ENCODE assay signal across 26 cellular contexts in the genomic region with DNA sequence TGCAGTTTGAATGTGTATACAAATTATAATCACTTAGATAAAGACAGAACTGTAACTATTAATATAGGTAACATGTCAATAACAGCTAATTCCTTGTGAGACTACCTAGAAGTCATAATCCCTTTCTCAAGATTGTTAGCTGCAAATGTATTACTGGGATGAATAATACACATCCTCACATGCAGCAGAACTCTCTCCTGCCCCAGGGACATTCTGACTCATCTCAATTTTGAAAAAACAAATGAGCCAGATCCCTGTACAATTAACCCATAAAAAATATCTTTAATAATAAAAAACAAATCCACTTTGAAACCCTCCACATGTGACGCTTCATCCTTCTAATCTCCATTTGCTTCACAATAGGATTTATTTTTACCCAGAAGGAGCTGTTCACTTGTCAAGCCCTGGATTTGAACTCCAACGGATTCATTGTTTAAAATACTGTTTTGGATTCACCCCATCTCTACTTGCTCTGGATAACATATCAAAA.
"Had no signal": no experiment of that assay in that cellular context is flagged by ENCODE, and none has a peak within 500 bp of the region (broad histone marks: within the 10 kb centered on the region; RNA-seq: fewer than 3 reads in every experiment).

No MANE protein-coding gene starts in this region.

- H3K4me1 ChIP-seq: prostate gland, tibial artery, upper lobe of right lung had no signal

- H3K27me3 Mint-ChIP-seq: activated CD4-positive, alpha-beta memory T cell treated with anti-CD3 and anti-CD28 coated beads, Interleukin-2, amount 10 ng/mL, durations not matched to agents 7 days and 5 days; activated CD4-positive, alpha-beta T cell treated with anti-CD3 and anti-CD28 coated beads, Interleukin-2, amount 10 ng/mL, durations not matched to agents 7 days and 5 days; activated naive CD4-positive, alpha-beta T cell treated with anti-CD3 and anti-CD28 coated beads, Interleukin-2, amount 10 ng/mL, durations not matched to agents 7 days and 5 days; activated T-cell treated with anti-CD3 and anti-CD28 coated beads, Interleukin-2, amount 50 U/mL, for 24 hours; naive B cell; stimulated activated naive CD8-positive, alpha-beta T cell treated with anti-CD3 and anti-CD28 coated beads, Interleukin-15, Interleukin-2, amounts not matched to agents 100 ng/mL and 50 ng/mL, for 24 hours had no signal

- DNase-seq: activated CD4-positive, alpha-beta memory T cell treated with anti-CD3 and anti-CD28 coated beads, Interleukin-2, amount 10 ng/mL, durations not matched to agents 7 days and 5 days; activated CD4-positive, alpha-beta T cell treated with anti-CD3 and anti-CD28 coated beads for 1 hour; activated CD4-positive, alpha-beta T cell treated with anti-CD3 and anti-CD28 coated beads, Interleukin-2, amount 10 ng/mL, durations not matched to agents 7 days and 5 days; activated CD8-positive, alpha-beta memory T cell treated with anti-CD3 and anti-CD28 coated beads, Interleukin-2, amount 50 U/mL, for 48 hours; activated gamma-delta T cell; activated naive CD4-positive, alpha-beta T cell treated with anti-CD3 and anti-CD28 coated beads, Interleukin-2, amount 10 ng/mL, durations not matched to agents 7 days and 5 days; activated T-cell treated with anti-CD3 and anti-CD28 coated beads, Interleukin-2, amount 50 U/mL, for 24 hours; amygdala; central memory CD4-positive, alpha-beta T cell; head of caudate nucleus; hypothalamus; immature natural killer cell; naive B cell; nucleus accumbens; pancreas; retina; sigmoid colon; small intestine; stimulated activated CD4-positive, alpha-beta T cell treated with anti-CD3 and anti-CD28 coated beads, Interleukin-4, amount 100 ng/mL, for 24 hours; tibial artery; upper lobe of right lung had no signal

- H3K4me3 ChIP-seq: pancreas, prostate gland, sigmoid colon, tibial artery, upper lobe of right lung had no signal

- H3K9me3 ChIP-seq: pancreas, prostate gland, sigmoid colon, tibial artery, upper lobe of right lung had no signal

- H3K4me3 Mint-ChIP-seq: activated CD4-positive, alpha-beta memory T cell treated with anti-CD3 and anti-CD28 coated beads, Interleukin-2, amount 10 ng/mL, durations not matched to agents 7 days and 5 days; activated CD4-positive, alpha-beta T cell treated with anti-CD3 and anti-CD28 coated beads, Interleukin-2, amount 10 ng/mL, durations not matched to agents 7 days and 5 days; activated naive CD4-positive, alpha-beta T cell treated with anti-CD3 and anti-CD28 coated beads, Interleukin-2, amount 10 ng/mL, durations not matched to agents 7 days and 5 days; activated T-cell treated with anti-CD3 and anti-CD28 coated beads, Interleukin-2, amount 50 U/mL, for 24 hours; immature natural killer cell; mesothelial cell of epicardium; naive B cell; stimulated activated effector memory CD8-positive, alpha-beta T cell treated with anti-CD3 and anti-CD28 coated beads, Interleukin-12 subunit alpha, Interleukin-12 subunit beta, amount 100 ng/mL, for 72 hours; stimulated activated naive CD8-positive, alpha-beta T cell treated with anti-CD3 and anti-CD28 coated beads, Interleukin-15, Interleukin-2, amounts not matched to agents 100 ng/mL and 50 ng/mL, for 24 hours had no signal

- H3K27me3 ChIP-seq: pancreas, sigmoid colon, tibial artery, upper lobe of right lung had no signal

- FAIRE-seq: endothelial cell of umbilical vein had no signal

- H3K36me3 ChIP-seq: pancreas, prostate gland, sigmoid colon, tibial artery, upper lobe of right lung had no signal

- H3K36me3 Mint-ChIP-seq: activated naive CD4-positive, alpha-beta T cell treated with anti-CD3 and anti-CD28 coated beads, Interleukin-2, amount 10 ng/mL, durations not matched to agents 7 days and 5 days; mesothelial cell of epicardium; naive B cell; stimulated activated effector memory CD8-positive, alpha-beta T cell treated with anti-CD3 and anti-CD28 coated beads, Interleukin-12 subunit alpha, Interleukin-12 subunit beta, amount 100 ng/mL, for 72 hours had no signal

- H3K4me1 Mint-ChIP-seq: activated CD4-positive, alpha-beta memory T cell treated with anti-CD3 and anti-CD28 coated beads, Interleukin-2, amount 10 ng/mL, durations not matched to agents 7 days and 5 days; activated CD4-positive, alpha-beta T cell treated with anti-CD3 and anti-CD28 coated beads, Interleukin-2, amount 10 ng/mL, durations not matched to agents 7 days and 5 days; activated naive CD4-positive, alpha-beta T cell treated with anti-CD3 and anti-CD28 coated beads, Interleukin-2, amount 10 ng/mL, durations not matched to agents 7 days and 5 days; immature natural killer cell; mesothelial cell of epicardium; naive B cell; stimulated activated effector memory CD8-positive, alpha-beta T cell treated with anti-CD3 and anti-CD28 coated beads, Interleukin-12 subunit alpha, Interleukin-12 subunit beta, amount 100 ng/mL, for 72 hours had no signal

- H3K27ac Mint-ChIP-seq: activated CD4-positive, alpha-beta memory T cell treated with anti-CD3 and anti-CD28 coated beads, Interleukin-2, amount 10 ng/mL, durations not matched to agents 7 days and 5 days; activated CD4-positive, alpha-beta T cell treated with anti-CD3 and anti-CD28 coated beads, Interleukin-2, amount 10 ng/mL, durations not matched to agents 7 days and 5 days; activated naive CD4-positive, alpha-beta T cell treated with anti-CD3 and anti-CD28 coated beads, Interleukin-2, amount 10 ng/mL, durations not matched to agents 7 days and 5 days; activated T-cell treated with anti-CD3 and anti-CD28 coated beads, Interleukin-2, amount 50 U/mL, for 24 hours; immature natural killer cell; mesothelial cell of epicardium; naive B cell; stimulated activated effector memory CD8-positive, alpha-beta T cell treated with anti-CD3 and anti-CD28 coated beads, Interleukin-12 subunit alpha, Interleukin-12 subunit beta, amount 100 ng/mL, for 72 hours; stimulated activated naive CD8-positive, alpha-beta T cell treated with anti-CD3 and anti-CD28 coated beads, Interleukin-15, Interleukin-2, amounts not matched to agents 100 ng/mL and 50 ng/mL, for 24 hours had no signal

- H3K27ac ChIP-seq: pancreas, prostate gland, sigmoid colon, tibial artery, upper lobe of right lung had no signal

- H3K9me3 Mint-ChIP-seq: activated naive CD4-positive, alpha-beta T cell treated with anti-CD3 and anti-CD28 coated beads, Interleukin-2, amount 10 ng/mL, durations not matched to agents 7 days and 5 days; stimulated activated naive CD8-positive, alpha-beta T cell treated with anti-CD3 and anti-CD28 coated beads, Interleukin-15, Interleukin-2, amounts not matched to agents 100 ng/mL and 50 ng/mL, for 24 hours had no signal
